Comparison of ENCODE assay signal across 9 cellular contexts in genomic region chr14:93994919-93995682, GRCh38. TPM values are rescaled to one million over a fixed set of nuclear protein-coding genes. Genes with fewer than 3 reads are reported as not detected.
A peak's percentile ranks its signal among the peaks of the same experiment; 100 is the strongest.
DNase-seq lines count a peak whose midpoint lies in the region; TF ChIP-seq lines count a peak whose summit lies in the region.
"Had no signal": no experiment of that assay in that cellular context is flagged by ENCODE, and none has a peak within 500 bp of the region (broad histone marks: within the 10 kb centered on the region; RNA-seq: fewer than 3 reads in every experiment).

No MANE protein-coding gene starts in this region.

- peak overlapping the region; percentile 35 for H3K27ac Mint-ChIP-seq in activated naive CD4-positive, alpha-beta T cell treated with anti-CD3 and anti-CD28 coated beads, Interleukin-2, amount 50 U/mL, for 24 hours

- H3K4me3 ChIP-seq in testis, result no peak overlapping the region

- no peak for TF ChIP-seq CTCF in testis (IDR thresholded peaks at IDR 0.05)

- no peak overlapping the region for H3K4me3 Mint-ChIP-seq in activated naive CD4-positive, alpha-beta T cell treated with anti-CD3 and anti-CD28 coated beads, Interleukin-2, amount 50 U/mL, for 24 hours

- peaks cover 11% of the 10 kb centered on the region for H3K4me1 Mint-ChIP-seq in activated naive CD4-positive, alpha-beta T cell treated with anti-CD3 and anti-CD28 coated beads, Interleukin-2, amount 50 U/mL, for 24 hours

- peak; percentile 20 for DNase-seq in activated gamma-delta T cell treated with Interleukin-2 at 50 U/mL for 16 hours
- no peak for DNase-seq in activated gamma-delta T cell (lab: John Stamatoyannopoulos, UW)
- DNase-seq in iris pigment epithelial cell (ENCODE audit: low read depth), result peak; percentile 29
- peak; percentile 21 for DNase-seq in testis
- DNase-seq in foreskin melanocyte, result no peak
- no peak for DNase-seq in NCI-H2029 (lab: John Stamatoyannopoulos, UW)
- no peak for DNase-seq in NK-92 (lab: John Stamatoyannopoulos, UW; ENCODE audit: unreplicated experiment)

- no peaks in the 10 kb centered on the region for H3K9me3 ChIP-seq in testis

- peaks cover under 1% of the 10 kb centered on the region for H3K4me1 ChIP-seq in testis

- no peaks in the 10 kb centered on the region for H3K9me3 Mint-ChIP-seq in activated naive CD4-positive, alpha-beta T cell treated with anti-CD3 and anti-CD28 coated beads, Interleukin-2, amount 50 U/mL, for 24 hours

- no peaks in the 10 kb centered on the region for H3K27me3 ChIP-seq in testis

- no peak for TF ChIP-seq POLR2A in testis (IDR thresholded peaks at IDR 0.05)

- no peaks in the 10 kb centered on the region for H3K36me3 ChIP-seq in testis (ENCODE audit: low read depth, missing control alignments)

- H3K36me3 Mint-ChIP-seq in activated naive CD4-positive, alpha-beta T cell treated with anti-CD3 and anti-CD28 coated beads, Interleukin-2, amount 50 U/mL, for 24 hours, result no peaks in the 10 kb centered on the region

- H3K27me3 Mint-ChIP-seq in activated naive CD4-positive, alpha-beta T cell treated with anti-CD3 and anti-CD28 coated beads, Interleukin-2, amount 50 U/mL, for 24 hours, result no peaks in the 10 kb centered on the region

- WGBS in testis, 2 donors, result 59% methylated on average over 4 to 13 of the region's 13 CpGs

- intact Hi-C loops in testis (cut with DNase I; ENCODE audit: low total_unique reads), result no loop called here

- no peak overlapping the region for H3K27ac ChIP-seq in testis

RNA-seq across cellular contexts. Expression of gene CCDC197, which starts 2.0 kb away (rescaled TPM):
- total RNA-seq in testis, result 10 to 100 TPM in 1 of 2 donors, 1 to 10 TPM in 1; 5.6 to 20.7 TPM
- 31.0 TPM for polyA plus RNA-seq in testis (ENCODE audit: insufficient read depth, low read depth, low replicate concordance)
- total RNA-seq: mononuclear cell had no signal

RNA-seq across cellular contexts. Expression of gene ASB2, which starts 18.7 kb away (rescaled TPM):
- 1 to 10 TPM; 3.7 to 4.3 TPM for total RNA-seq in testis
- polyA plus RNA-seq in testis (ENCODE audit: insufficient read depth, low read depth, low replicate concordance), result 3.5 TPM

RNA-seq across cellular contexts. Expression of gene OTUB2, which starts 31.0 kb away (rescaled TPM):
- 10 to 100 TPM in 1 of 2 donors, 1 to 10 TPM in 1; 8.4 to 19.3 TPM for total RNA-seq in testis
- 16.8 TPM for polyA plus RNA-seq in testis (ENCODE audit: insufficient read depth, low read depth, low replicate concordance)

Comparison
In these comparisons a context has a peak if more than half of its experiments do, and no peak if none do; other contexts are left out.
1. DNase-seq: peak in activated gamma-delta T cell treated with Interleukin-2 at 50 U/mL for 16 hours (single experiment), iris pigment epithelial cell (single experiment) and testis (single experiment); none in activated gamma-delta T cell (single experiment), foreskin melanocyte (single experiment), NCI-H2029 (single experiment) and NK-92 (single experiment).